20 cellular contexts compared by ENCODE assay signal in genomic region chr19:17262557-17262956, GRCh38. TPM values are rescaled to one million over a fixed set of nuclear protein-coding genes. Genes with fewer than 3 reads are reported as not detected.
"Had no signal": no experiment of that assay in that cellular context is flagged by ENCODE, and none has a peak within 500 bp of the region (broad histone marks: within the 10 kb centered on the region; RNA-seq: fewer than 3 reads in every experiment).

No MANE protein-coding gene starts in this region.

- H3K4me2 ChIP-seq: hepatocyte had no signal

- H3K36me3 ChIP-seq: cardiac muscle cell, thyroid gland had no signal

- FAIRE-seq: endometrium, urothelium cell line had no signal

- H3K27me3 ChIP-seq: body of pancreas, cardiac muscle cell, foreskin keratinocyte, hepatocyte, left lung, thyroid gland had no signal

- H2AFZ ChIP-seq: hepatocyte had no signal

- H3K4me1 ChIP-seq: foreskin keratinocyte, thyroid gland had no signal

- DNase-seq: activated CD4-positive, alpha-beta T cell treated with anti-CD3 and anti-CD28 coated beads, Interleukin-2, amount 10 ng/mL, durations not matched to agents 7 days and 5 days; activated CD8-positive, alpha-beta T cell treated with anti-CD3 and anti-CD28 coated beads for 36 hours; activated gamma-delta T cell; anterior cingulate cortex; body of pancreas; erythroblast; foreskin keratinocyte; immature natural killer cell; left lung; naive thymus-derived CD4-positive, alpha-beta T cell; stimulated activated CD4-positive, alpha-beta T cell treated with anti-CD3 and anti-CD28 coated beads, Interleukin-12 subunit alpha, Interleukin-12 subunit beta, amount 100 ng/mL, for 4 hours; stimulated activated CD4-positive, alpha-beta T cell treated with anti-CD3 and anti-CD28 coated beads, Interleukin-4, amount 100 ng/mL, for 4 hours; substantia nigra; thyroid gland had no signal

- H3K27ac ChIP-seq: body of pancreas, cardiac muscle cell, foreskin keratinocyte, hepatocyte, thyroid gland had no signal

- H3K79me2 ChIP-seq: hepatocyte had no signal

- H3K4me3 ChIP-seq: body of pancreas, cardiac muscle cell, hepatocyte, thyroid gland had no signal

- H3K9me3 ChIP-seq: body of pancreas, left lung, thyroid gland had no signal

- ATAC-seq: activated CD8-positive, alpha-beta T cell treated with anti-CD3 and anti-CD28 coated beads for 36 hours; body of pancreas; foreskin keratinocyte; left lung; naive thymus-derived CD4-positive, alpha-beta T cell had no signal

RNA-seq across cellular contexts. Expression of gene USHBP1, which starts 2.0 kb away (rescaled TPM):
- total RNA-seq: chondrocyte, foreskin keratinocyte, hepatocyte, osteocyte had no signal
- polyA plus RNA-seq: immature natural killer cell had no signal

RNA-seq across cellular contexts. Expression of gene ANKLE1, which starts 19.1 kb away (rescaled TPM):
- polyA plus RNA-seq: immature natural killer cell had no signal
